Comparison of ENCODE assay signal across 8 cellular contexts in genomic region chr6:130020106-130020851, GRCh38. TPM values are rescaled to one million over a fixed set of nuclear protein-coding genes. Genes with fewer than 3 reads are reported as not detected.
DNase-seq lines count a peak whose midpoint lies in the region; ATAC-seq and TF ChIP-seq lines count a peak whose summit lies in the region.

No MANE protein-coding gene starts in this region.

- no peak for TF ChIP-seq CTCF in PC-3 (conservative IDR thresholded peaks at IDR 0.05; ENCODE audit: low read depth, low read length)
- no peak for TF ChIP-seq CTCF in prostate gland (IDR thresholded peaks at IDR 0.05)

- under 1% methylated on average over 68 of the region's 79 CpGs for WGBS in prostate gland

- H3K27ac Mint-ChIP-seq in activated naive CD8-positive, alpha-beta T cell = peak overlapping the region; percentile 95

- no peaks in the 10 kb centered on the region for H4K20me1 ChIP-seq in PC-3 (ENCODE audit: low read length)

- H3K27me3 ChIP-seq in PC-3 (ENCODE audit: low read length) = no peaks in the 10 kb centered on the region
- no peaks in the 10 kb centered on the region for H3K27me3 ChIP-seq in prostate gland (replicated peaks; ENCODE audit: insufficient read depth)

- H3K9me3 Mint-ChIP-seq in activated naive CD8-positive, alpha-beta T cell (ENCODE audit: low read depth) = no peaks in the 10 kb centered on the region

- no peaks in the 10 kb centered on the region for H3K9me2 ChIP-seq in PC-3 (replicated peaks; ENCODE audit: low read length)

- TF ChIP-seq POLR2A in prostate gland (IDR thresholded peaks at IDR 0.05) = no peak

- DNase-seq in NCI-H1417 (lab: John Stamatoyannopoulos, UW) = peak in 2 of 3 experiments; percentile 42 to 44
- no peak for DNase-seq in NCI-H1417 treated with DMSO at 0.1 percent for 48 hours (lab: John Stamatoyannopoulos, UW)
- no peak for DNase-seq in PC-3
- DNase-seq in left cardiac atrium = peak; percentile 39
- peak; percentile 13 for DNase-seq in prostate gland (ENCODE audit: low spot score)
- DNase-seq in SW 1271 (lab: John Stamatoyannopoulos, UW) = no peak

- H3K9me3 ChIP-seq in PC-3 (ENCODE audit: low read length) (no peaks in the 10 kb centered on the region), prostate gland (no peaks in the 10 kb centered on the region)

- peaks cover 29% of the 10 kb centered on the region for H3K4me1 Mint-ChIP-seq in activated naive CD8-positive, alpha-beta T cell (ENCODE audit: low read depth)

- H2AFZ ChIP-seq in PC-3 (ENCODE audit: low read length) = peak overlapping the region; percentile 68

- CTCF ChIA-PET in PC-3 (lab: Charles Lee) = interaction anchor here (0.5 to 1.0 kb wide), 2 partner anchors 82 to 669 kb away, joined by 4 read pairs; no protein-coding TSS in a partner anchor

- no peaks in the 10 kb centered on the region; the same call in 1 of the 2 replicates for H3K4me1 ChIP-seq in PC-3 (ENCODE audit: insufficient read depth, low read length)
- no peaks in the 10 kb centered on the region for H3K4me1 ChIP-seq in prostate gland (replicated peaks)

- no peaks in the 10 kb centered on the region for H3F3A ChIP-seq in PC-3 (ENCODE audit: low read length, unreplicated experiment)

- no TSS peak for BruUV-seq in PC-3 (replicated peaks; lab: Mats Ljungman, UMichigan)

- 0 out of 2 replicates have a peak, but pooled peaks have one; percentile 14 for ATAC-seq in PC-3
- peak; percentile 28 to 55 for ATAC-seq in left cardiac atrium
- ATAC-seq in HG02938 (IDR thresholded peaks at IDR 0.05; ENCODE audit: unreplicated experiment) = no peak

- H3K4me3 Mint-ChIP-seq in activated naive CD8-positive, alpha-beta T cell = peak overlapping the region; percentile 97

- peak overlapping the region; percentile 84 for H3K4me2 ChIP-seq in PC-3 (ENCODE audit: low read length)

- 0 out of 2 replicates have a peak overlapping the region, but pooled peaks have one; percentile 8 for H3K9ac ChIP-seq in PC-3 (ENCODE audit: low read length)

- H3K36me3 ChIP-seq in PC-3 (ENCODE audit: low read depth, low read length) = no peaks in the 10 kb centered on the region
- no peaks in the 10 kb centered on the region for H3K36me3 ChIP-seq in prostate gland

- H3K27me3 Mint-ChIP-seq in activated naive CD8-positive, alpha-beta T cell = no peaks in the 10 kb centered on the region

- intact Hi-C loops in PC-3 (cut with micrococcal nuclease) = loop anchor here (5.0 kb wide), 2 partner anchors 423 to 523 kb away; no protein-coding TSS in a partner anchor
- intact Hi-C loops in left cardiac atrium (cut with DNase I) = loop anchor here in 1 of 2 donors (5.0 kb wide), 1 partner anchor 423 kb away; no protein-coding TSS in a partner anchor
- intact Hi-C loops in prostate gland (cut with DNase I) = no loop called here

- H3K27ac ChIP-seq in PC-3 (ENCODE audit: low read length) (no peak overlapping the region), prostate gland (peak overlapping the region; percentile 83 to 84)

- POLR2A ChIA-PET in PC-3 (lab: Charles Lee; ENCODE audit: unreplicated experiment) = no interaction called here

- H3K79me2 ChIP-seq in PC-3 (ENCODE audit: low read length) = no peaks in the 10 kb centered on the region

- peak overlapping the region; percentile 75 for H3K4me3 ChIP-seq in PC-3 (ENCODE audit: low read length)
- H3K4me3 ChIP-seq in prostate gland = peak overlapping the region; percentile 74 to 78

- peaks cover 4% of the 10 kb centered on the region for H3K36me3 Mint-ChIP-seq in activated naive CD8-positive, alpha-beta T cell

RNA-seq across cellular contexts. Expression of gene L3MBTL3, which starts 1.9 kb away (rescaled TPM):
- total RNA-seq in PC-3 (2014; rRNA removed) (3.0 and 3.1 TPM in 2 replicates), left cardiac atrium (1 to 10 TPM; 3.7 to 3.8 TPM), prostate gland (10 to 100 TPM in 1 of 2 donors, 1 to 10 TPM in 1; 7.7 to 25.0 TPM)

Comparison
In these comparisons a context has a peak if more than half of its experiments do, and no peak if none do; other contexts are left out.
1. DNase-seq: peak in NCI-H1417 (2 of 3), left cardiac atrium (single experiment) and prostate gland (single experiment); none in NCI-H1417 treated with DMSO at 0.1 percent for 48 hours (single experiment), PC-3 (single experiment) and SW 1271 (0 of 2).